Comparison of ENCODE assay signal across 7 cellular contexts in genomic region chr1:59730759-59731478, GRCh38.
DNase-seq lines count a peak whose midpoint lies in the region; ATAC-seq and TF ChIP-seq lines count a peak whose summit lies in the region.

No MANE protein-coding gene starts in this region.

- DNase-seq in HEK293T (ENCODE audit: extremely low spot score) (no peak), SK-MEL-5 (ENCODE audit: low read depth, low spot score) (peak; percentile 88), fibroblast of lung (ENCODE audit: low read depth in 2 of 2) (peak; percentile 97 to 98), neural crest cell (ENCODE audit: low read depth, low spot score) (no peak)
- DNase-seq in naive thymus-derived CD4-positive, alpha-beta T cell: no peak

- no peaks in the 10 kb centered on the region for H3K27me3 Mint-ChIP-seq in neural crest cell (ENCODE audit: low read depth)
- H3K27me3 Mint-ChIP-seq in stimulated activated memory B cell treated with anti-CD40 and anti-IgM and Interleukin-4, amounts not matched to agents 10 μg/mL and 1 μg/mL and 100 μg/mL, for 72 hours: no peaks in the 10 kb centered on the region
- peaks cover 0 to 4% (median 0%) of the 10 kb centered on the region in 5 donors for H3K27me3 Mint-ChIP-seq in naive thymus-derived CD4-positive, alpha-beta T cell

- no peak overlapping the region for H3K9ac ChIP-seq in fibroblast of lung (ENCODE audit: insufficient read depth, low read length)

- H3K27me3 ChIP-seq in fibroblast of lung (ENCODE audit: control insufficient read depth, insufficient read depth, low read length): no peaks in the 10 kb centered on the region
- H3K27me3 ChIP-seq in naive thymus-derived CD4-positive, alpha-beta T cell (ENCODE audit: control insufficient read depth in 2 of 2, insufficient read depth in 2 of 2, low read length in 2 of 2): no peaks in the 10 kb centered on the region

- POLR2A ChIA-PET in HEK293T (lab: Yijun Ruan, JAX): interaction anchor here (0.7 kb wide), 1 partner anchor 84 kb away, joined by 3 read pairs; the partner anchor contains the start of gene HOOK1
- POLR2A ChIA-PET in naive thymus-derived CD4-positive, alpha-beta T cell (lab: Charles Lee): no interaction called here

- peak overlapping the region; percentile 55 for H3K4me2 ChIP-seq in fibroblast of lung (ENCODE audit: extremely low read depth, insufficient read depth, low read length)

- H3K79me2 ChIP-seq in fibroblast of lung (ENCODE audit: control insufficient read depth, insufficient read depth, low read length): no peaks in the 10 kb centered on the region

- CTCF ChIA-PET in HEK293T (lab: Yijun Ruan, JAX): interaction anchor here (0.6 kb wide), 1 partner anchor 1163 kb away, joined by 3 read pairs; no protein-coding TSS in a partner anchor
- CTCF ChIA-PET in naive thymus-derived CD4-positive, alpha-beta T cell (lab: Charles Lee): no interaction called here

- H3K36me3 Mint-ChIP-seq in neural crest cell (ENCODE audit: low read depth): peaks cover 7% of the 10 kb centered on the region
- peaks cover 30% of the 10 kb centered on the region for H3K36me3 Mint-ChIP-seq in stimulated activated memory B cell treated with anti-CD40 and anti-IgM and Interleukin-4, amounts not matched to agents 10 μg/mL and 1 μg/mL and 100 μg/mL, for 72 hours
- H3K36me3 Mint-ChIP-seq in naive thymus-derived CD4-positive, alpha-beta T cell: peaks cover 9 to 17% (median 11%) of the 10 kb centered on the region in 5 donors

- peak overlapping the region; percentile 84 for H3K27ac ChIP-seq in fibroblast of lung (ENCODE audit: insufficient read depth, low read length)
- no peak overlapping the region for H3K27ac ChIP-seq in naive thymus-derived CD4-positive, alpha-beta T cell (ENCODE audit: low read depth, low read length)

- H3K4me3 Mint-ChIP-seq in neural crest cell: no peak overlapping the region
- H3K4me3 Mint-ChIP-seq in stimulated activated memory B cell treated with anti-CD40 and anti-IgM and Interleukin-4, amounts not matched to agents 10 μg/mL and 1 μg/mL and 100 μg/mL, for 72 hours: no peak overlapping the region
- H3K4me3 Mint-ChIP-seq in naive thymus-derived CD4-positive, alpha-beta T cell: peak overlapping the region in 4 of 10 donors; percentile 21 to 40 (median 30)

- in situ Hi-C loops in SK-MEL-5 (cut with HindIII; ENCODE audit: low pct_unique_long_range_greater_than_20kb, low sequenced_read_pairs): no loop called here

- intact Hi-C loops in naive thymus-derived CD4-positive, alpha-beta T cell (cut with micrococcal nuclease): no loop called here

- H4K20me1 ChIP-seq in fibroblast of lung (ENCODE audit: control insufficient read depth, extremely low read depth, insufficient read depth, low read length): no peaks in the 10 kb centered on the region

- H3K27ac Mint-ChIP-seq in neural crest cell (ENCODE audit: unreplicated experiment): peak overlapping the region; percentile 68
- H3K27ac Mint-ChIP-seq in stimulated activated memory B cell treated with anti-CD40 and anti-IgM and Interleukin-4, amounts not matched to agents 10 μg/mL and 1 μg/mL and 100 μg/mL, for 72 hours: no peak overlapping the region
- H3K27ac Mint-ChIP-seq in naive thymus-derived CD4-positive, alpha-beta T cell: peak overlapping the region in 4 of 9 donors; percentile 19 to 71 (median 46)

- ATAC-seq in HG02571 (IDR thresholded peaks at IDR 0.05; ENCODE audit: unreplicated experiment): no peak
- ATAC-seq in stimulated activated memory B cell treated with anti-CD40 and anti-IgM and Interleukin-4, amounts not matched to agents 10 μg/mL and 1 μg/mL and 100 μg/mL, for 72 hours: no peak
- no peak for ATAC-seq in naive thymus-derived CD4-positive, alpha-beta T cell

- H3K9me3 Mint-ChIP-seq in neural crest cell: peaks cover 13% of the 10 kb centered on the region
- peaks cover 1% of the 10 kb centered on the region for H3K9me3 Mint-ChIP-seq in stimulated activated memory B cell treated with anti-CD40 and anti-IgM and Interleukin-4, amounts not matched to agents 10 μg/mL and 1 μg/mL and 100 μg/mL, for 72 hours
- H3K9me3 Mint-ChIP-seq in naive thymus-derived CD4-positive, alpha-beta T cell: peaks cover under 1 to 6% (median 2%) of the 10 kb centered on the region in 11 donors

- peaks cover 28% of the 10 kb centered on the region for H3K4me1 ChIP-seq in fibroblast of lung (ENCODE audit: control insufficient read depth, extremely low read depth, insufficient read depth, low read length)
- H3K4me1 ChIP-seq in naive thymus-derived CD4-positive, alpha-beta T cell (ENCODE audit: control insufficient read depth in 2 of 2, insufficient read depth in 2 of 2, low read length in 2 of 2): no peaks in the 10 kb centered on the region

- H2AFZ ChIP-seq in fibroblast of lung (ENCODE audit: low read length): no peak overlapping the region

- H3K4me1 Mint-ChIP-seq in neural crest cell: peaks cover 44% of the 10 kb centered on the region
- H3K4me1 Mint-ChIP-seq in stimulated activated memory B cell treated with anti-CD40 and anti-IgM and Interleukin-4, amounts not matched to agents 10 μg/mL and 1 μg/mL and 100 μg/mL, for 72 hours: no peaks in the 10 kb centered on the region
- H3K4me1 Mint-ChIP-seq in naive thymus-derived CD4-positive, alpha-beta T cell: peaks cover 10 to 23% (median 16%) of the 10 kb centered on the region in 7 donors

- H3K9me3 ChIP-seq in fibroblast of lung (ENCODE audit: control insufficient read depth, insufficient read depth, low read depth, low read length): no peaks in the 10 kb centered on the region
- no peaks in the 10 kb centered on the region for H3K9me3 ChIP-seq in naive thymus-derived CD4-positive, alpha-beta T cell (ENCODE audit: control insufficient read depth in 2 of 3, low read length in 3 of 3)

- no peaks in the 10 kb centered on the region for H3K36me3 ChIP-seq in fibroblast of lung (ENCODE audit: control insufficient read depth, insufficient read depth, low read length)
- no peaks in the 10 kb centered on the region for H3K36me3 ChIP-seq in naive thymus-derived CD4-positive, alpha-beta T cell (ENCODE audit: control insufficient read depth in 2 of 3, insufficient read depth in 3 of 3, low read length in 3 of 3)

- TF ChIP-seq CTCF in fibroblast of lung (conservative IDR thresholded peaks at IDR 0.05 in 1 of 2, IDR thresholded peaks at IDR 0.05 in 1 of 2; ENCODE audit: low read depth in 1 of 2, low read length in 2 of 2) (no peak), neural crest cell (conservative IDR thresholded peaks at IDR 0.05) (no peak)

- no peak overlapping the region for H3K4me3 ChIP-seq in fibroblast of lung (replicated peaks in 1 of 4; ENCODE audit: control extremely low read depth in 1 of 4, insufficient read depth in 1 of 4, low read depth in 3 of 4, low read length in 4 of 4)
- H3K4me3 ChIP-seq in naive thymus-derived CD4-positive, alpha-beta T cell (ENCODE audit: low read length): no peak overlapping the region

TF ChIP-seq in HEK293T, 16 proteins besides CTCF, POLR2A, EP300 and RAD21:
- 0 out of 2 replicates have a peak, but pooled peaks have one; percentile 9 for TF ChIP-seq L3MBTL2 (conservative IDR thresholded peaks at IDR 0.05)
- TF ChIP-seq LEF1 (IDR thresholded peaks at IDR 0.05; ENCODE audit: borderline replicate concordance): no peak
- no peak for TF ChIP-seq HDGF (IDR thresholded peaks at IDR 0.05; ENCODE audit: borderline replicate concordance)
TF ChIP-seq in HEK293T: peak in this region for 1.

Comparison
In these comparisons a context has a peak if more than half of its experiments do, and no peak if none do; other contexts are left out.
1. DNase-seq: peak in SK-MEL-5 (single experiment) and fibroblast of lung (2 of 2); none in HEK293T (single experiment), neural crest cell (single experiment) and naive thymus-derived CD4-positive, alpha-beta T cell (0 of 9).